34 cellular contexts compared by ENCODE assay signal in the genomic region with DNA sequence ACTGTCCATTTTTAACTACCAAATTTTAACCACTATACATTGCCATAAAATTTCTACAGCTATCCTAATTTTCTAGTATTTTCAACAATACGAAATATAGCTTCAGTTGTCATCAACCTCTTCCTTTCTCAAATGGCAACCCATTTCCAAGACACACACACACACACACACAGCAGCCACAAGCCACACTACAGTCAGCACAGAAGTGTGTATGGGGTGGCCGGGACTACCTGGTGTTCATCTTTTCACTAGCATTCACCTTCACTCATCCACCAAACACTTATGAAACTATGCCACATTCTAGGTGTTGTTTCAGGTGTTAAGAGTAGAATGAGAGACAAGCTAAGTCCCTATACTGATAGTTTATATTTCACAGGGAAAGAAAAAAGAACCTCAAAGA.
"Had no signal": no experiment of that assay in that cellular context is flagged by ENCODE, and none has a peak within 500 bp of the region (broad histone marks: within the 10 kb centered on the region; RNA-seq: fewer than 3 reads in every experiment).

No MANE protein-coding gene starts in this region.

- H3K4me2 ChIP-seq: KMS-11 had no signal

- ATAC-seq: activated CD8-positive, alpha-beta T cell treated with anti-CD3 and anti-CD28 coated beads for 36 hours; activated naive CD4-positive, alpha-beta T cell treated with anti-CD3 and anti-CD28 coated beads, Interleukin-2, amount 50 U/mL, for 72 hours; activated T-cell treated with anti-CD3 and anti-CD28 coated beads, Interleukin-2, amount 50 U/mL, for 72 hours; activated T-helper 17 cell treated with anti-CD3 and anti-CD28 coated beads, Interleukin-2, amount 50 U/mL, for 72 hours; PC-3; Right ventricle myocardium inferior; SK-N-SH treated with all-trans-retinoic acid at 6 μM for 48 hours had no signal

- H3K4me3 Mint-ChIP-seq: activated CD4-positive, alpha-beta T cell treated with anti-CD3 and anti-CD28 coated beads, Interleukin-2, amount 10 ng/mL, durations not matched to agents 24 days and 14 days; activated CD8-positive, alpha-beta T cell treated with anti-CD3 and anti-CD28 coated beads for 36 hours; activated T-cell treated with anti-CD3 and anti-CD28 coated beads, Interleukin-2, amount 50 U/mL, for 72 hours; activated T-helper 17 cell treated with anti-CD3 and anti-CD28 coated beads, Interleukin-2, amount 50 U/mL, for 72 hours had no signal

- H3K9ac ChIP-seq: KMS-11 had no signal

- H3K36me3 ChIP-seq: WERI-Rb-1 had no signal

- H3K27ac Mint-ChIP-seq: activated CD4-positive, alpha-beta T cell treated with anti-CD3 and anti-CD28 coated beads, Interleukin-2, amount 10 ng/mL, durations not matched to agents 24 days and 14 days; activated CD8-positive, alpha-beta T cell treated with anti-CD3 and anti-CD28 coated beads for 36 hours; activated naive CD4-positive, alpha-beta T cell treated with anti-CD3 and anti-CD28 coated beads, Interleukin-2, amount 50 U/mL, for 72 hours; activated T-cell treated with anti-CD3 and anti-CD28 coated beads, Interleukin-2, amount 50 U/mL, for 72 hours; activated T-helper 17 cell treated with anti-CD3 and anti-CD28 coated beads, Interleukin-2, amount 50 U/mL, for 72 hours had no signal

- H3K27me3 Mint-ChIP-seq: activated CD4-positive, alpha-beta T cell treated with anti-CD3 and anti-CD28 coated beads, Interleukin-2, amount 10 ng/mL, durations not matched to agents 24 days and 14 days; activated CD8-positive, alpha-beta T cell treated with anti-CD3 and anti-CD28 coated beads for 36 hours; activated T-helper 17 cell treated with anti-CD3 and anti-CD28 coated beads, Interleukin-2, amount 50 U/mL, for 72 hours had no signal

- H3K27ac ChIP-seq: KMS-11, RWPE1, WERI-Rb-1 had no signal

- H3K9me3 Mint-ChIP-seq: activated CD4-positive, alpha-beta T cell treated with anti-CD3 and anti-CD28 coated beads, Interleukin-2, amount 10 ng/mL, durations not matched to agents 24 days and 14 days; activated CD8-positive, alpha-beta T cell treated with anti-CD3 and anti-CD28 coated beads for 36 hours; activated naive CD4-positive, alpha-beta T cell treated with anti-CD3 and anti-CD28 coated beads, Interleukin-2, amount 50 U/mL, for 72 hours; activated T-cell treated with anti-CD3 and anti-CD28 coated beads, Interleukin-2, amount 50 U/mL, for 72 hours; activated T-helper 17 cell treated with anti-CD3 and anti-CD28 coated beads, Interleukin-2, amount 50 U/mL, for 72 hours had no signal

- DNase-seq: activated CD4-positive, alpha-beta T cell treated with anti-CD3 and anti-CD28 coated beads, Interleukin-2, amount 10 ng/mL, durations not matched to agents 24 days and 14 days; activated CD4-positive, alpha-beta T cell treated with anti-CD3 and anti-CD28 coated beads, Interleukin-2, amount 50 U/mL, for 4 hours; activated CD8-positive, alpha-beta T cell treated with anti-CD3 and anti-CD28 coated beads for 36 hours; activated effector memory CD4-positive, alpha-beta T cell treated with anti-CD3 and anti-CD28 coated beads, Interleukin-2, amount 50 U/mL, for 16 hours; activated naive CD4-positive, alpha-beta T cell; activated T-cell treated with anti-CD3 and anti-CD28 coated beads, Interleukin-2, amount 50 U/mL, for 1 hour; activated T-cell treated with anti-CD3 and anti-CD28 coated beads, Interleukin-2, amount 50 U/mL, for 72 hours; amniotic stem cell; aorta; cerebellar nuclear complex; MM.1S; MV-4-11; NCI-H1092 treated with DMSO at 0.1 percent for 48 hours; NCI-H1417; NCI-H146; NCI-H187; NCI-H2029 treated with DMSO at 0.1 percent for 48 hours; NCI-H2107; NCI-H2171; NCI-H510A; NCI-H526; NCI-H748 treated with DMSO at 0.1 percent for 48 hours; NK-92 treated with Interleukin-12 subunit alpha and Interleukin-12 subunit beta, amount 100 ng/mL, for 24 hours; PC-3; SIG-M5; T-helper 1 cell; T-helper 9 cell; WERI-Rb-1 had no signal
